Comparison of ENCODE assay signal across 8 cellular contexts in the genomic region with DNA sequence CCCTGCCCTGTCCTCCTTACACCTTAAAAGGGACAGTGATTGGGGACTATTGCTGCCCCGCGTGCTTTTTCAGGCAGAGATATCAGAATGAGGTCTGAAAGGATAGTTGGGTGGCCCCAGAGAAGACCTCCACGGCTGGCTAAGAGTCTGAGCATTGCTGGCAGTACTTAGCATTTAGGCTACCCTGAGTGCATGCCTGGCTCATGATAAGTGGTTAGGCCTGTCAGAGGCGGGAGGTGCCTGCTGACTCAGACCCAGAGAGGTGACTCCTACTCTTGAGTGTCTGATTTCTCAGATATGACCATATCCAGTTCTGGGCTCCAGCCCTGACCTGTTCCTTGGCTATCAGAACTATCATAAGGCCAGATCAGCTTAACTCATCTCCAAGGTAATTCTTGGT.
DNase-seq lines count a peak whose midpoint lies in the region; ATAC-seq and TF ChIP-seq lines count a peak whose summit lies in the region.

No MANE protein-coding gene starts in this region.

- H3K27ac ChIP-seq in substantia nigra (ENCODE audit: low read depth, low read length, poor library complexity, severe bottlenecking) (no peak overlapping the region), testis (no peak overlapping the region)

- no peak for TF ChIP-seq CTCF in testis (IDR thresholded peaks at IDR 0.05)

- intact Hi-C loops in posterior vena cava (cut with DNase I) (no loop called here), testis (cut with DNase I; ENCODE audit: low total_unique reads) (no loop called here)

- DNase-seq in NCI-H2196 treated with DMSO at 0.1 percent for 48 hours (lab: John Stamatoyannopoulos, UW; ENCODE audit: unreplicated experiment), result peak; percentile 74
- peak; percentile 86 for DNase-seq in posterior vena cava (ENCODE audit: low spot score)
- DNase-seq in substantia nigra (lab: John Stamatoyannopoulos, UW), result no peak
- DNase-seq in testis, result no peak
- no peak for DNase-seq in C1 segment of cervical spinal cord (lab: John Stamatoyannopoulos, UW)

- ATAC-seq in GM18499 (IDR thresholded peaks at IDR 0.05; ENCODE audit: insufficient read depth, unreplicated experiment), result peak; percentile 93
- ATAC-seq in HG02623 (IDR thresholded peaks at IDR 0.05; ENCODE audit: unreplicated experiment), result peak; percentile 87
- ATAC-seq in esophagus mucosa, result peak; percentile 99

- no peak overlapping the region for H3K4me3 ChIP-seq in testis

- H3K27me3 ChIP-seq in testis, result no peaks in the 10 kb centered on the region

- H3K4me1 ChIP-seq in testis, result peaks cover 18% of the 10 kb centered on the region

- no peaks in the 10 kb centered on the region for H3K9me3 ChIP-seq in testis

- 82 to 91% methylated on average over 4 of the region's 4 CpGs for WGBS in testis, 2 donors

- no peaks in the 10 kb centered on the region for H3K36me3 ChIP-seq in testis (ENCODE audit: low read depth, missing control alignments)

- no peak for TF ChIP-seq POLR2A in testis (IDR thresholded peaks at IDR 0.05)

Comparison
In these comparisons a context has a peak if more than half of its experiments do, and no peak if none do; other contexts are left out.
1. DNase-seq: peak in NCI-H2196 treated with DMSO at 0.1 percent for 48 hours (single experiment) and posterior vena cava (single experiment); none in substantia nigra (0 of 49), testis (single experiment) and C1 segment of cervical spinal cord (0 of 14).
2. Peak in every context shown above with its lines, with median percentiles within 50 percentile points of each other: ATAC-seq.